Comparison of ENCODE assay signal across 28 cellular contexts in the genomic region with DNA sequence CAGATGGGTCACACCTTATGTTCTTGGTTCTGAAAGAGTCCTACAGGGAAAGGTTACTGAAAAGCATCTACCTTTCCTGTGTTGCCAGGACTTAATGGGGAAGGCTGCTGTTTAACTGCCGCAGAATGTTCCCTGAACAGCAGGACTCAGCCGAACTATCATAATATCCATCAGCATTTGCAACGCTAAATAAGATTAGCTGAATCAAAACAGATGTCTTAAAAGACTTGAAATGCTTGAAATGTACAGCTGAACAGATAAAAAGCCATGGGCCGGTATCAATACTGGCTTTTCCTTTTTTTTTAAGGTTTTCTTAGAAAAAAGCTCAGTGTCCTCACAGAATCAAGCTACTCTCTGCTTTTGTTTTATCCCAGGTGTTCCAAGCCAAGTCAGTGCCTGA. TPM values are rescaled to one million over a fixed set of nuclear protein-coding genes. Genes with fewer than 3 reads are reported as not detected.
"Had no signal": no experiment of that assay in that cellular context is flagged by ENCODE, and none has a peak within 500 bp of the region (broad histone marks: within the 10 kb centered on the region; RNA-seq: fewer than 3 reads in every experiment).

No MANE protein-coding gene starts in this region.

- H3K4me3 Mint-ChIP-seq: activated CD4-positive, alpha-beta memory T cell treated with anti-CD3 and anti-CD28 coated beads for 36 hours; activated CD4-positive, alpha-beta T cell treated with anti-CD3 and anti-CD28 coated beads, Interleukin-2, amount 10 ng/mL, durations not matched to agents 7 days and 5 days; activated naive CD4-positive, alpha-beta T cell treated with anti-CD3 and anti-CD28 coated beads, Interleukin-2, amount 50 U/mL, for 24 hours; activated T-helper 1 cell treated with anti-CD3 and anti-CD28 coated beads, Interleukin-12 subunit alpha, Interleukin-12 subunit beta, Interleukin-2, Interleukin-4 antibody, amounts not matched to agents 30 ng/mL and 10 ng/mL and 1 ng/mL, durations not matched to agents 14 hours and 24 hours and 36 hours; brain; T-cell had no signal

- H3K27me3 Mint-ChIP-seq: activated CD4-positive, alpha-beta memory T cell treated with anti-CD3 and anti-CD28 coated beads for 36 hours; activated CD4-positive, alpha-beta T cell treated with anti-CD3 and anti-CD28 coated beads, Interleukin-2, amount 10 ng/mL, durations not matched to agents 7 days and 5 days; activated naive CD4-positive, alpha-beta T cell treated with anti-CD3 and anti-CD28 coated beads, Interleukin-2, amount 50 U/mL, for 24 hours; brain; T-cell had no signal

- H3K9me3 Mint-ChIP-seq: activated CD4-positive, alpha-beta memory T cell treated with anti-CD3 and anti-CD28 coated beads for 36 hours; activated CD4-positive, alpha-beta T cell treated with anti-CD3 and anti-CD28 coated beads, Interleukin-2, amount 10 ng/mL, durations not matched to agents 7 days and 5 days; activated naive CD4-positive, alpha-beta T cell treated with anti-CD3 and anti-CD28 coated beads, Interleukin-2, amount 50 U/mL, for 24 hours; activated T-helper 1 cell treated with anti-CD3 and anti-CD28 coated beads, Interleukin-12 subunit alpha, Interleukin-12 subunit beta, Interleukin-2, Interleukin-4 antibody, amounts not matched to agents 30 ng/mL and 10 ng/mL and 1 ng/mL, durations not matched to agents 14 hours and 24 hours and 36 hours; brain; T-cell had no signal

- DNase-seq: activated CD4-positive, alpha-beta memory T cell treated with anti-CD3 and anti-CD28 coated beads for 36 hours; activated CD4-positive, alpha-beta T cell treated with anti-CD3 and anti-CD28 coated beads, Interleukin-2, amount 10 ng/mL, durations not matched to agents 7 days and 5 days; activated CD4-positive, CD25-positive, alpha-beta regulatory T cell; activated CD8-positive, alpha-beta memory T cell treated with anti-CD3 and anti-CD28 coated beads for 24 hours; activated effector memory CD4-positive, alpha-beta T cell treated with Interleukin-2 at 50 U/mL for 16 hours; activated naive CD4-positive, alpha-beta T cell; amniotic stem cell; KBM-7; NCI-H1092; NCI-H1417; NCI-H2029; NCI-H2107; NCI-H2171 treated with DMSO at 0.1 percent for 48 hours; NCI-H226; NCI-H526 treated with DMSO at 0.1 percent for 48 hours; Peyer's patch; Right ventricle myocardium superior; SJCRH30; T-cell; T-helper 2 cell; T1000 had no signal

- H3K27ac ChIP-seq: ascending aorta, cardiac muscle cell, Peyer's patch, RWPE1, SJCRH30, VCaP had no signal

- H3K9me3 ChIP-seq: ascending aorta, Peyer's patch, SJCRH30 had no signal

- ATAC-seq: T-cell had no signal

- H3K4me1 Mint-ChIP-seq: activated naive CD4-positive, alpha-beta T cell treated with anti-CD3 and anti-CD28 coated beads, Interleukin-2, amount 50 U/mL, for 24 hours had no signal

- H3K4me3 ChIP-seq: ascending aorta, cardiac muscle cell, Peyer's patch, SJCRH30 had no signal

- H3K4me1 ChIP-seq: ascending aorta, Peyer's patch, SJCRH30 had no signal

- H3K27me3 ChIP-seq: ascending aorta, cardiac muscle cell, Peyer's patch, SJCRH30 had no signal

- H3K27ac Mint-ChIP-seq: activated CD4-positive, alpha-beta memory T cell treated with anti-CD3 and anti-CD28 coated beads for 36 hours; activated CD4-positive, alpha-beta T cell treated with anti-CD3 and anti-CD28 coated beads, Interleukin-2, amount 10 ng/mL, durations not matched to agents 7 days and 5 days; activated naive CD4-positive, alpha-beta T cell treated with anti-CD3 and anti-CD28 coated beads, Interleukin-2, amount 50 U/mL, for 24 hours; activated T-helper 1 cell treated with anti-CD3 and anti-CD28 coated beads, Interleukin-12 subunit alpha, Interleukin-12 subunit beta, Interleukin-2, Interleukin-4 antibody, amounts not matched to agents 30 ng/mL and 10 ng/mL and 1 ng/mL, durations not matched to agents 14 hours and 24 hours and 36 hours; T-cell had no signal

RNA-seq across cellular contexts. Expression of a gene that starts 51.0 kb away (rescaled TPM):
- total RNA-seq: activated CD4-positive, alpha-beta memory T cell treated with anti-CD3 and anti-CD28 coated beads for 36 hours; activated CD4-positive, alpha-beta T cell treated with anti-CD3 and anti-CD28 coated beads, Interleukin-2, amount 10 ng/mL, durations not matched to agents 7 days and 5 days; activated T-helper 1 cell treated with anti-CD3 and anti-CD28 coated beads, Interleukin-12 subunit alpha, Interleukin-12 subunit beta, Interleukin-2, Interleukin-4 antibody, amounts not matched to agents 30 ng/mL and 10 ng/mL and 1 ng/mL, durations not matched to agents 14 hours and 24 hours and 36 hours; T-cell had no signal
